In the genomic region with DNA sequence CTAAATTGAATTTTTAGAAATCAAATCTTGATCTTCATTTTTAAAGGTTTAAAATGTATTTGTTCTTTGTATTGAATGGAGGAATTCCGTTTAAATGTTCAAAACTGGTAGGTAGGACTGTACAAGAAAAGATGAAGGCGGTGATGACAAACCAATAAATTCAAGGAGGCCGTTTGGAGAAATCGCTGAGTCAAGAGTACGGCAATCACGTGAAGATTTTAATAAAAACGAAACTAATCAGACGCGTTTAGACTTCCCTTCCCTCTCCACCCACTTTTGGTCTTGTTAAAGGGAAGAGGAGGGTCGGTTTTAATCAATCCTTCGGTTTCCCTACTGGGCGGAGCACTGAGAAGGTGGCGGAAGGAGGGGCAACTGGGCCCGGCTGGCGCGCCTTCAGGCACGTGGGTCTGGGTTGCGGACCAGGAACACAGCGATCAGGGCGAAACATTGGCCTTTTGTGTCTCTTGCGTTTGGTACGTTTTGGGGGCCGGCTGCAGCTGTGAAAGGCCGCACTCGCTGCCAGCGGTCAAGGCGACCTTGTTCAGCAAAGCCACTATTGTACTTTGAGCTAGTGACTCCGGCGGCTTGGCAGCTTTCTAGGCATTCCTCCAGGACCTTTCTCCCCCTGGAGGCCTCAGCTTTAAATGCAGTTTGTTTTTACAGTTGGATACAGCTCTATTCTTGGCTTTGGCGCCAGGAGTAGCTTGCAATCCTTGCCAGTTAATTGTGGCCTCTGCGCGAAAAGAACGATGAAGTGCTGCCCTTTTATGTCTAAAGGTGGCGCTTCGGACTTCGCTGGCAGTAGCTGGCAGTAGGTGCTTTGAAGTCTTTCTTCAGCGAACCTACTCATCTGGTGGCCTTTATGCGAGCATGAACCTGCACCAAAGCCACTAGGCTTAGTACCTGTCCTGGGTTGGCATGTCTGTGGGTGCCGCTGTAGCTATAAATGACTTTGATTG, we compare ENCODE assay signal across 7 cellular contexts. TPM values are rescaled to one million over a fixed set of nuclear protein-coding genes. Genes with fewer than 3 reads are reported as not detected.
DNase-seq lines count a peak whose midpoint lies in the region; ATAC-seq, FAIRE-seq and TF ChIP-seq lines count a peak whose summit lies in the region.

No MANE protein-coding gene starts in this region.

- peaks cover 19% of the 10 kb centered on the region for H3K4me1 Mint-ChIP-seq in T-helper 2 cell treated with Interferon-gamma antibody and Interleukin-4, amounts not matched to agents 5 μg/mL and 100 μg/mL, for 36 hours (ENCODE audit: low read depth)

- peak overlapping the region; percentile 77 to 93 for H3K9ac ChIP-seq in K562 (ENCODE audit: insufficient read depth in 1 of 2, low read depth in 2 of 2, low read length in 2 of 2)

- intact Hi-C loops in K562 (cut with micrococcal nuclease), result no loop called here

- no peaks in the 10 kb centered on the region for H3K27me3 Mint-ChIP-seq in T-helper 2 cell treated with Interferon-gamma antibody and Interleukin-4, amounts not matched to agents 5 μg/mL and 100 μg/mL, for 36 hours (ENCODE audit: low read depth)

- H3K4me2 ChIP-seq in K562 (ENCODE audit: insufficient read depth, low read length), result peak overlapping the region; percentile 80

- H3K9me3 Mint-ChIP-seq in T-helper 2 cell treated with Interferon-gamma antibody and Interleukin-4, amounts not matched to agents 5 μg/mL and 100 μg/mL, for 36 hours, result no peaks in the 10 kb centered on the region

- peak overlapping the region; percentile 96 for H3K27ac ChIP-seq in K562 (ENCODE audit: extremely low read depth, low read depth, low read length)

- DNase-seq in NCI-H1436 treated with DMSO at 0.1 percent for 48 hours (lab: John Stamatoyannopoulos, UW) (peak; percentile 46), K562 (ENCODE audit: extremely low read depth in 1 of 4, low spot score in 3 of 4) (peak; percentile 59 to 87 (median 67)), hypothalamus (lab: John Stamatoyannopoulos, UW) (peak; percentile 6 to 94 (median 71)), retina (peak; percentile 84)
- peak; percentile 52 for DNase-seq in T-helper 2 cell treated with Interferon-gamma antibody and Interleukin-4, amounts not matched to agents 5 μg/mL and 100 μg/mL, for 36 hours (ENCODE audit: low spot score)

- POLR2A ChIA-PET in K562 (lab: Yijun Ruan, JAX), result interaction anchor here (0.6 to 1.0 kb wide), 5 partner anchors 14 to 251 kb away, joined by 3 to 6 read pairs (median 3); a partner anchor contains a TSS

- peak overlapping the region; percentile 92 for H3K27ac Mint-ChIP-seq in T-helper 2 cell treated with Interferon-gamma antibody and Interleukin-4, amounts not matched to agents 5 μg/mL and 100 μg/mL, for 36 hours

- peak; percentile 70 to 82 (median 81) for TF ChIP-seq CTCF in K562 (IDR thresholded peaks at IDR 0.05 in 2 of 3, conservative IDR thresholded peaks at IDR 0.05 in 1 of 3; ENCODE audit: insufficient read depth in 2 of 3, low read depth in 1 of 3, low read length in 3 of 3)

- TF ChIP-seq RAD21 in K562 (CRISPR knock-in tag; conservative IDR thresholded peaks at IDR 0.05 in 1 of 2, IDR thresholded peaks at IDR 0.05 in 1 of 2), result peak; percentile 39 to 51

- peak; percentile 70 for TF ChIP-seq EP300 in K562 (IDR thresholded peaks at IDR 0.05; ENCODE audit: low read length)

- no peaks in the 10 kb centered on the region for H3K36me3 ChIP-seq in K562 (ENCODE audit: control insufficient read depth, insufficient read depth, low read length)

- BruUV-seq in K562 (replicated peaks; lab: Mats Ljungman, UMichigan), result TSS peak; percentile 86

- no peaks in the 10 kb centered on the region for H4K20me1 ChIP-seq in K562 (replicated peaks; ENCODE audit: control insufficient read depth, insufficient read depth, low read length)

- ATAC-seq in HG02840 (IDR thresholded peaks at IDR 0.05; ENCODE audit: low FRiP score, unreplicated experiment) (peak; percentile 82), K562 (peak; percentile 92)

- no peaks in the 10 kb centered on the region for H3K9me3 ChIP-seq in K562 (replicated peaks; ENCODE audit: control insufficient read depth, insufficient read depth, low read depth, low read length)

- H3K9me1 ChIP-seq in K562 (ENCODE audit: control insufficient read depth, insufficient read depth, low read length), result no peaks in the 10 kb centered on the region

- peak overlapping the region; percentile 34 for H3K4me3 ChIP-seq in K562

- FAIRE-seq in K562 (lab: Jason Lieb, UNC), result peak; percentile 97

- H3K36me3 Mint-ChIP-seq in T-helper 2 cell treated with Interferon-gamma antibody and Interleukin-4, amounts not matched to agents 5 μg/mL and 100 μg/mL, for 36 hours (ENCODE audit: low read depth), result no peaks in the 10 kb centered on the region

- H3K27me3 ChIP-seq in K562 (ENCODE audit: control insufficient read depth in 2 of 2, insufficient read depth in 2 of 2, low read length in 2 of 2), result no peaks in the 10 kb centered on the region

- CTCF ChIA-PET in K562 (lab: Yijun Ruan, JAX; ENCODE audit: low intra/inter-chr PET ratio), result no interaction called here

- H3K79me2 ChIP-seq in K562 (ENCODE audit: control insufficient read depth, insufficient read depth, low read length), result no peaks in the 10 kb centered on the region

- peak overlapping the region; percentile 97 for H2AFZ ChIP-seq in K562 (ENCODE audit: low read depth, low read length)

- WGBS in K562 (ENCODE audit: insufficient coverage, low coverage, missing lambda C conversion rate), result 4% methylated on average over 31 of the region's 39 CpGs

- peak; percentile 21 for TF ChIP-seq POLR2A in GM15510 (IDR thresholded peaks at IDR 0.05; ENCODE audit: borderline replicate concordance, extremely low read depth, insufficient read length)
- TF ChIP-seq POLR2A in K562 (conservative IDR thresholded peaks at IDR 0.05), result peak; percentile 70

- peaks cover 20 to 29% of the 10 kb centered on the region in 2 experiments; a peak in 4 of 5 replicates for H3K4me1 ChIP-seq in K562 (replicated peaks in 1 of 2; ENCODE audit: control insufficient read depth in 2 of 2, insufficient read depth in 2 of 2, low read length in 2 of 2)

- H3K4me3 Mint-ChIP-seq in T-helper 2 cell treated with Interferon-gamma antibody and Interleukin-4, amounts not matched to agents 5 μg/mL and 100 μg/mL, for 36 hours, result peak overlapping the region; percentile 81

- in situ Hi-C loops in K562 (cut with MboI), result no loop called here

TF ChIP-seq in K562, 482 proteins besides CTCF, POLR2A, EP300 and RAD21 (continues in another document):
- TF ChIP-seq TEAD1 (CRISPR knock-in tag; IDR thresholded peaks at IDR 0.05) (0 out of 4 replicates have a peak, but pooled peaks of 1 of the 2 experiments have one; percentile 11), SP1 (CRISPR knock-in tag; IDR thresholded peaks at IDR 0.05) (peak; percentile 57; the same call in 1 of the 2 replicates), MYC (IDR thresholded peaks at IDR 0.05; ENCODE audit: low read depth, low read length) (peak; percentile 65), MYC (CRISPR knock-in tag; IDR thresholded peaks at IDR 0.05; ENCODE audit: borderline replicate concordance, low read depth) (no peak), SUPT5H (IDR thresholded peaks at IDR 0.05) (peak; percentile 58; the same call in 1 of the 2 replicates), NFRKB (IDR thresholded peaks at IDR 0.05; ENCODE audit: low read depth) (0 out of 2 replicates have a peak, but pooled peaks have one; percentile 31), BACH1 (tag; IDR thresholded peaks at IDR 0.05) (peak; percentile 97), MYNN (IDR thresholded peaks at IDR 0.05) (0 out of 2 replicates have a peak, but pooled peaks have one; percentile 36), MYNN (CRISPR knock-in tag; IDR thresholded peaks at IDR 0.05) (no peak), ZNF766 (CRISPR knock-in tag; conservative IDR thresholded peaks at IDR 0.05) (peak; percentile 63; the same call in 1 of the 2 replicates), TEAD2 (tag; IDR thresholded peaks at IDR 0.05) (no peak), SAP30 (IDR thresholded peaks at IDR 0.05; ENCODE audit: borderline replicate concordance, insufficient read depth, low read depth, low read length, poor library complexity, severe bottlenecking) (peak; percentile 40)

RNA-seq across cellular contexts. Expression of a gene that starts 16.7 kb away (rescaled TPM):
- 39.3 and 50.9 TPM in 2 replicates for total RNA-seq in K562 (2011; cell fraction: chromatin; rRNA removed; ENCODE audit: low replicate concordance)
- total RNA-seq in K562 (2011; cell fraction: nucleolus; rRNA removed), result 47.0 and 51.5 TPM in 2 replicates
- total RNA-seq in K562 (2011; cell fraction: nucleoplasm; rRNA removed), result 60.1 and 67.6 TPM in 2 replicates
- total RNA-seq in K562 (2014; rRNA removed) (22.3 and 24.2 TPM in 2 replicates), K562 (2014; rRNA removed; fragmentation: Illumina TruSeq; extraction: Trizol) (52.7 and 61.3 TPM in 2 replicates), K562 (2015; rRNA removed; fragmentation: Illumina TruSeq; extraction: Trizol) (75.2 and 77.7 TPM in 2 replicates), K562 (2021) (41.8 and 43.3 TPM in 2 replicates)
- polyA plus RNA-seq in K562 (2011; rRNA removed) (50.6 and 53.8 TPM in 2 replicates), K562 (2014; fragmentation: Illumina TruSeq; extraction: Trizol) (61.0 and 62.1 TPM in 2 replicates), K562 (2014; fragmentation: Nextera tagmentation; extraction: Ambion mirVana) (10 to 100 TPM; 47.7 to 48.6 TPM), K562 (2014; rRNA removed) (30.7 and 32.9 TPM in 2 replicates)
- 24.0 and 37.4 TPM in 2 replicates for polyA plus RNA-seq in K562 (2011; cell fraction: cytosol; rRNA removed)
- polyA plus RNA-seq in K562 (2011; cell fraction: nucleus; rRNA removed), result 8.8 and 16.2 TPM in 2 replicates
- polyA plus RNA-seq in K562 (2012), result 58.2 and 104 TPM in 2 replicates
- polyA minus RNA-seq in K562 (2011; rRNA and poly(A)+ RNA removed), result 63.3 and 88.6 TPM in 2 replicates
- polyA minus RNA-seq in K562 (2011; cell fraction: cytosol; rRNA and poly(A)+ RNA removed), result 38.4 and 55.7 TPM in 2 replicates
- 7.7 and 20.4 TPM in 2 replicates for polyA minus RNA-seq in K562 (2011; cell fraction: nucleus; rRNA and poly(A)+ RNA removed)

Comparison
In these comparisons a context has a peak if more than half of its experiments do, and no peak if none do; other contexts are left out.
1. Peak in every context shown above with its lines: DNase-seq, ATAC-seq, H3K4me3 ChIP-seq and H3K27ac ChIP-seq.